In the genomic region with DNA sequence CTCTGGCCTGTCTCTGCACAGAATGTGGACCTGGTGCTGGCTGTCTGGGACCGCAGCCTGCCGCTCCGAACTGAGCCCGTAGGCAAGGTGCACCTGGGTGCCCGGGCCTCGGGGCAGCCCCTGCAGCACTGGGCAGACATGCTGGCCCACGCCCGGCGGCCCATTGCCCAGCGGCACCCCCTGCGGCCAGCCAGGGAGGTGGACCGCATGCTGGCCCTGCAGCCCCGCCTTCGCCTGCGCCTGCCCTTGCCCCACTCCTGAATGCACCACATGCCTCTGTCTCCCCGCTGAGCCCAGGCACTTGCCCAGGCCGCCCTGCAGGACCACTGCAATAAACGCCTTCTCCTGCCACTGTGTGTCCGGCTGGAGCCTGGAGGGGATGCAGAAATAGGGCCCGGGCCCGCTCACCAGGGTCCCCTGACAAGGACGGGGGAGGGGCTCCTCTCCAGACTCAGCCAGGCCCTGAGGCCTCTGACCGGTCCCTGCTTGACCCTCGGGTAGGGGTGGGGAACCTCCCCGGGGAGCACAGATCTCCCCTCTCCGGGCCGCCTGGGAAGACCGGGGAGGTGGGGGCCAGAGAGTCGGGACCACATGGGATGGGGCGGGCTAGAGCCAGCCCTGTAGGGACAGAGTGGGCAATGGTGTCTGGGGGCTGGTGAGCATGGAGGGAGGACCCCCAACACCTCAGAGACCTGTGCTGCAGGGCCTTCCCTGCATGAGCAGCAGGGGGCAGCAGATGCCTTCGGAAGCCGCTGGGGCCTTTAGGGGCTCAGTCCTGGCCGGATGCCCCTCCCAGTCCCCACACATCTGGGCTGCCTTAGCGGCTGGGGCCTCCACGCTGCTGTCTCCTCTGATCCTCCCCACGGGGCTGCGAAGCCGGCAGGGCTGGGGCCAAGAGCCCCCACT, we compare ENCODE assay signal across 8 cellular contexts. TPM values are rescaled to one million over a fixed set of nuclear protein-coding genes. Genes with fewer than 3 reads are reported as not detected.
A peak's percentile ranks its signal among the peaks of the same experiment; 100 is the strongest.
DNase-seq lines count a peak whose midpoint lies in the region; TF ChIP-seq lines count a peak whose summit lies in the region.

No MANE protein-coding gene starts in this region.

- WGBS in GM23248 (ENCODE audit: low coverage in 1 of 2, low lambda C conversion rate in 2 of 2, missing lambda C conversion rate in 2 of 2), 2 experiments, result 27 to 38% methylated on average over 24 to 37 of the region's 38 CpGs

- no peaks in the 10 kb centered on the region for H3F3A ChIP-seq in GM23248 (ENCODE audit: insufficient read depth)

- peaks cover 1% of the 10 kb centered on the region for H3K27me3 Mint-ChIP-seq in endothelial cell (ENCODE audit: unreplicated experiment)
- peaks cover 4% of the 10 kb centered on the region for H3K27me3 Mint-ChIP-seq in nephron (ENCODE audit: low read depth)

- in situ Hi-C loops in GM23248 (cut with MboI), result no loop called here

- H3K9me3 Mint-ChIP-seq in endothelial cell (ENCODE audit: unreplicated experiment) (no peaks in the 10 kb centered on the region), nephron (no peaks in the 10 kb centered on the region)

- no peak overlapping the region for H2AFZ ChIP-seq in GM23248

- no peak overlapping the region for H3K4me3 ChIP-seq in GM23248

- no peaks in the 10 kb centered on the region for H4K20me1 ChIP-seq in GM23248 (ENCODE audit: insufficient read depth)

- H3K36me3 Mint-ChIP-seq in endothelial cell (ENCODE audit: low read depth, unreplicated experiment) (no peaks in the 10 kb centered on the region), nephron (ENCODE audit: low read depth) (no peaks in the 10 kb centered on the region)

- H3K9ac ChIP-seq in GM23248, result no peak overlapping the region

- H3K79me2 ChIP-seq in GM23248 (ENCODE audit: insufficient read depth), result no peaks in the 10 kb centered on the region

- no peaks in the 10 kb centered on the region for H3K27me3 ChIP-seq in GM23248 (replicated peaks; ENCODE audit: insufficient read depth)

- no peaks in the 10 kb centered on the region for H3K36me3 ChIP-seq in GM23248 (ENCODE audit: low read depth)

- H3K4me1 Mint-ChIP-seq in endothelial cell (ENCODE audit: unreplicated experiment) (no peaks in the 10 kb centered on the region), nephron (peaks cover 12% of the 10 kb centered on the region)

- H3K27ac ChIP-seq in GM23248, result no peak overlapping the region

- TF ChIP-seq CTCF in endothelial cell (IDR thresholded peaks at IDR 0.05; ENCODE audit: unreplicated experiment) (peak; percentile 80), nephron (IDR thresholded peaks at IDR 0.05; ENCODE audit: unreplicated experiment in 3 of 3) (peak; percentile 88 to 96 (median 92))

- no peaks in the 10 kb centered on the region for H3K9me3 ChIP-seq in GM23248 (ENCODE audit: low read depth)

- no peaks in the 10 kb centered on the region for H3K4me1 ChIP-seq in GM23248 (ENCODE audit: insufficient read depth)

- DNase-seq in GDM1 (lab: John Stamatoyannopoulos, UW), result peak; percentile 70
- DNase-seq in GM23248, result peak; percentile 64
- peak; percentile 81 for DNase-seq in NCI-H2227 (lab: John Stamatoyannopoulos, UW; ENCODE audit: unreplicated experiment)
- peak; percentile 68 to 73 for DNase-seq in activated CD8-positive, alpha-beta memory T cell treated with anti-CD3 and anti-CD28 coated beads for 1 hour (ENCODE audit: extremely low read depth in 1 of 2, low read depth in 1 of 2)
- peak; percentile 75 for DNase-seq in endothelial cell (ENCODE audit: low spot score)
- peak; percentile 40 for DNase-seq in superior temporal gyrus (ENCODE audit: extremely low spot score)
- no peak for DNase-seq in DMS79 treated with DMSO at 0.1 percent for 48 hours (lab: John Stamatoyannopoulos, UW)

- no peak overlapping the region for H3K27ac Mint-ChIP-seq in endothelial cell (ENCODE audit: unreplicated experiment)
- H3K27ac Mint-ChIP-seq in nephron, result peak overlapping the region in 2 of 3 experiments; percentile 47 to 77

- H3K4me2 ChIP-seq in GM23248 (ENCODE audit: unreplicated experiment), result no peak overlapping the region

- H3K4me3 Mint-ChIP-seq in endothelial cell (ENCODE audit: unreplicated experiment) (no peak overlapping the region), nephron (no peak overlapping the region)

- H3K9me2 ChIP-seq in GM23248 (ENCODE audit: insufficient read depth), result no peaks in the 10 kb centered on the region

RNA-seq across cellular contexts. Expression of a gene that starts 1.4 kb away (rescaled TPM):
- total RNA-seq in GM23248 (2014; rRNA removed; shearing (Covaris generic)), result not detected in 2 replicates
- polyA plus RNA-seq in GM23248 (2016; fragmentation: Nextera tagmentation; extraction: Ambion mirVana), result not detected in 2 replicates
- total RNA-seq in endothelial cell (ENCODE audit: unreplicated experiment), result not detected

RNA-seq across cellular contexts. Expression of a gene that starts 2.6 kb away (rescaled TPM):
- total RNA-seq in GM23248 (2014; rRNA removed; shearing (Covaris generic)), result not detected in 2 replicates
- polyA plus RNA-seq in GM23248 (2016; fragmentation: Nextera tagmentation; extraction: Ambion mirVana), result not detected in 2 replicates
- total RNA-seq in endothelial cell (ENCODE audit: unreplicated experiment), result not detected

RNA-seq across cellular contexts. Expression of a gene that starts 15.5 kb away (rescaled TPM):
- not detected in 2 replicates for total RNA-seq in GM23248 (2014; rRNA removed; shearing (Covaris generic))
- polyA plus RNA-seq in GM23248 (2016; fragmentation: Nextera tagmentation; extraction: Ambion mirVana), result 0.36 and 1.3 TPM in 2 replicates
- total RNA-seq in endothelial cell (ENCODE audit: unreplicated experiment), result not detected

RNA-seq across cellular contexts. Expression of a gene that starts 54.3 kb away (rescaled TPM):
- not detected in 2 replicates for total RNA-seq in GM23248 (2014; rRNA removed; shearing (Covaris generic))
- not detected in 2 replicates for polyA plus RNA-seq in GM23248 (2016; fragmentation: Nextera tagmentation; extraction: Ambion mirVana)
- total RNA-seq in endothelial cell (ENCODE audit: unreplicated experiment), result not detected
